Comparison of ENCODE assay signal across 19 cellular contexts in genomic region chr17:80967404-80967872, GRCh38.
"Had no signal": no experiment of that assay in that cellular context is flagged by ENCODE, and none has a peak within 500 bp of the region (broad histone marks: within the 10 kb centered on the region; RNA-seq: fewer than 3 reads in every experiment).

No MANE protein-coding gene starts in this region.

- H3K9me3 Mint-ChIP-seq: activated CD4-positive, alpha-beta T cell treated with anti-CD3 and anti-CD28 coated beads, Interleukin-2, amount 10 ng/mL, durations not matched to agents 7 days and 5 days; activated T-helper 2 cell treated with anti-CD3 and anti-CD28 coated beads, Interferon-gamma antibody, Interleukin-2, Interleukin-4, amounts not matched to agents 10 μg/mL and 5 μg/mL and 100 μg/mL, durations not matched to agents 14 hours and 24 hours and 36 hours; endodermal cell; natural killer cell treated with Interleukin-12 subunit alpha and Interleukin-12 subunit beta and Interleukin-15 and Interleukin-18, amount 100 ng/mL, for 72 hours; stimulated activated naive CD8-positive, alpha-beta T cell treated with anti-CD3 and anti-CD28 coated beads, Interleukin-15, Interleukin-2, amounts not matched to agents 100 ng/mL and 50 ng/mL, for 24 hours; T-cell had no signal

- H3K4me3 ChIP-seq: colonic mucosa, heart left ventricle, transverse colon, uterus had no signal

- H3K27me3 Mint-ChIP-seq: natural killer cell treated with Interleukin-12 subunit alpha and Interleukin-12 subunit beta and Interleukin-15 and Interleukin-18, amount 100 ng/mL, for 72 hours; stimulated activated naive CD8-positive, alpha-beta T cell treated with anti-CD3 and anti-CD28 coated beads, Interleukin-15, Interleukin-2, amounts not matched to agents 100 ng/mL and 50 ng/mL, for 24 hours; T-cell had no signal

- FAIRE-seq: frontal cortex had no signal

- H3K4me3 Mint-ChIP-seq: activated CD4-positive, alpha-beta T cell treated with anti-CD3 and anti-CD28 coated beads, Interleukin-2, amount 10 ng/mL, durations not matched to agents 7 days and 5 days; endodermal cell; natural killer cell treated with Interleukin-12 subunit alpha and Interleukin-12 subunit beta and Interleukin-15 and Interleukin-18, amount 100 ng/mL, for 72 hours; stimulated activated naive CD8-positive, alpha-beta T cell treated with anti-CD3 and anti-CD28 coated beads, Interleukin-15, Interleukin-2, amounts not matched to agents 100 ng/mL and 50 ng/mL, for 24 hours; T-cell had no signal

- H3K36me3 ChIP-seq: colonic mucosa, transverse colon, uterus had no signal

- H3K27me3 ChIP-seq: brain microvascular endothelial cell, uterus had no signal

- DNase-seq: activated CD4-positive, alpha-beta T cell treated with anti-CD3 and anti-CD28 coated beads, Interleukin-2, amount 10 ng/mL, durations not matched to agents 7 days and 5 days; activated naive CD4-positive, alpha-beta T cell treated with Interleukin-2 at 50 U/mL for 16 hours; activated T-cell treated with anti-CD3 and anti-CD28 coated beads for 4 hours; brain microvascular endothelial cell; central memory CD4-positive, alpha-beta T cell; colonic mucosa; endodermal cell; kidney glomerular epithelial cell; stimulated activated CD4-positive, alpha-beta T cell treated with anti-CD3 and anti-CD28 coated beads, Interleukin-12 subunit alpha, Interleukin-12 subunit beta, amount 100 ng/mL, for 4 hours; T-cell; T1000; transverse colon; uterus had no signal

- H3K4me1 Mint-ChIP-seq: endodermal cell had no signal

- H3K27ac Mint-ChIP-seq: activated T-helper 2 cell treated with anti-CD3 and anti-CD28 coated beads, Interferon-gamma antibody, Interleukin-2, Interleukin-4, amounts not matched to agents 10 μg/mL and 5 μg/mL and 100 μg/mL, durations not matched to agents 14 hours and 24 hours and 36 hours; endodermal cell; natural killer cell treated with Interleukin-12 subunit alpha and Interleukin-12 subunit beta and Interleukin-15 and Interleukin-18, amount 100 ng/mL, for 72 hours; stimulated activated naive CD8-positive, alpha-beta T cell treated with anti-CD3 and anti-CD28 coated beads, Interleukin-15, Interleukin-2, amounts not matched to agents 100 ng/mL and 50 ng/mL, for 24 hours; T-cell had no signal

- H3K27ac ChIP-seq: brain microvascular endothelial cell, colonic mucosa had no signal

- ATAC-seq: heart left ventricle; natural killer cell treated with Interleukin-12 subunit alpha and Interleukin-12 subunit beta and Interleukin-15 and Interleukin-18, amount 100 ng/mL, for 72 hours; SK-N-SH treated with all-trans-retinoic acid at 6 μM for 48 hours; T-cell had no signal

- H3K36me3 Mint-ChIP-seq: natural killer cell treated with Interleukin-12 subunit alpha and Interleukin-12 subunit beta and Interleukin-15 and Interleukin-18, amount 100 ng/mL, for 72 hours had no signal

- H3K9me3 ChIP-seq: colonic mucosa, heart left ventricle, transverse colon, uterus had no signal

- H3K4me1 ChIP-seq: colonic mucosa had no signal
